In genomic region chr7:29230871-29231345, GRCh38 we compare ENCODE assay signal across 1 cellular context.
A peak's percentile ranks its signal among the peaks of the same experiment; 100 is the strongest.
TF ChIP-seq lines count a peak whose summit lies in the region.

No MANE protein-coding gene starts in this region.

TF ChIP-seq in HepG2, 621 proteins besides CTCF, POLR2A, EP300 and RAD21 (continued from another document and continues in another):
- TF ChIP-seq ZBTB34 (CRISPR knock-in tag; IDR thresholded peaks at IDR 0.05) (peak; percentile 82; the same call in 1 of the 2 replicates), KDM3A (CRISPR knock-in tag; IDR thresholded peaks at IDR 0.05; ENCODE audit: low read depth) (no peak), ZNF253 (CRISPR knock-in tag; IDR thresholded peaks at IDR 0.05; ENCODE audit: borderline replicate concordance) (no peak), THAP11 (CRISPR knock-in tag; IDR thresholded peaks at IDR 0.05) (peak; percentile 51; the same call in 1 of the 2 replicates), NFYC (CRISPR knock-in tag; IDR thresholded peaks at IDR 0.05) (no peak), CREBL2 (CRISPR knock-in tag; IDR thresholded peaks at IDR 0.05; ENCODE audit: borderline replicate concordance) (no peak), STAG1 (CRISPR knock-in tag; IDR thresholded peaks at IDR 0.05) (peak; percentile 39), ZSCAN20 (CRISPR knock-in tag; IDR thresholded peaks at IDR 0.05; ENCODE audit: borderline replicate concordance) (no peak), ZBTB46 (CRISPR knock-in tag; IDR thresholded peaks at IDR 0.05; ENCODE audit: borderline replicate concordance) (no peak), ZMAT5 (CRISPR knock-in tag; IDR thresholded peaks at IDR 0.05; ENCODE audit: borderline replicate concordance, low read depth) (no peak), ZNF17 (CRISPR knock-in tag; IDR thresholded peaks at IDR 0.05) (no peak), CEBPG (CRISPR knock-in tag; IDR thresholded peaks at IDR 0.05) (peak; percentile 90), ZBTB4 (CRISPR knock-in tag; IDR thresholded peaks at IDR 0.05; ENCODE audit: borderline replicate concordance) (no peak), TRAFD1 (CRISPR knock-in tag; IDR thresholded peaks at IDR 0.05; ENCODE audit: borderline replicate concordance) (no peak), NFIC (IDR thresholded peaks at IDR 0.05; ENCODE audit: low read length) (peak; percentile 60; the same call in 1 of the 2 replicates), NFRKB (IDR thresholded peaks at IDR 0.05) (no peak), ZNF800 (CRISPR knock-in tag; IDR thresholded peaks at IDR 0.05) (0 out of 2 replicates have a peak, but pooled peaks have one; percentile 27), TBX2 (CRISPR knock-in tag; IDR thresholded peaks at IDR 0.05; ENCODE audit: borderline replicate concordance) (peak; percentile 86), SALL1 (CRISPR knock-in tag; IDR thresholded peaks at IDR 0.05) (peak; percentile 99), SIX4 (CRISPR knock-in tag; IDR thresholded peaks at IDR 0.05) (no peak), TSC22D2 (CRISPR knock-in tag; IDR thresholded peaks at IDR 0.05; ENCODE audit: borderline replicate concordance) (no peak), PCBP1 (IDR thresholded peaks at IDR 0.05; ENCODE audit: borderline replicate concordance, low read depth, low read length) (no peak), CREB1 (IDR thresholded peaks at IDR 0.05) (no peak), CREB1 (CRISPR knock-in tag; IDR thresholded peaks at IDR 0.05) (no peak; the same call in 1 of the 2 replicates), ZBTB37 (CRISPR knock-in tag; IDR thresholded peaks at IDR 0.05) (peak; percentile 69; the same call in 1 of the 2 replicates), KDM1A (CRISPR knock-in tag; IDR thresholded peaks at IDR 0.05) (peak; percentile 61; the same call in 1 of the 2 replicates), MLXIP (CRISPR knock-in tag; IDR thresholded peaks at IDR 0.05; ENCODE audit: borderline replicate concordance) (no peak), ZNF850 (CRISPR knock-in tag; conservative IDR thresholded peaks at IDR 0.05) (no peak), ARID5B (CRISPR knock-in tag; IDR thresholded peaks at IDR 0.05) (peak; percentile 97), ISL2 (CRISPR knock-in tag; IDR thresholded peaks at IDR 0.05) (peak; percentile 84), CC2D1A (CRISPR knock-in tag; IDR thresholded peaks at IDR 0.05) (no peak), HMGXB4 (CRISPR knock-in tag; IDR thresholded peaks at IDR 0.05; ENCODE audit: borderline replicate concordance in 1 of 2, low read depth in 1 of 2) (no peak; a peak in 1 of 4 replicates), ZEB1 (IDR thresholded peaks at IDR 0.05; ENCODE audit: insufficient replicate concordance, low read depth) (peak; percentile 75), ARNT (IDR thresholded peaks at IDR 0.05) (no peak), BORCS8-MEF2B (CRISPR knock-in tag; IDR thresholded peaks at IDR 0.05) (no peak), ETV6 (CRISPR knock-in tag; conservative IDR thresholded peaks at IDR 0.05) (no peak), ZNF572 (CRISPR knock-in tag; IDR thresholded peaks at IDR 0.05) (no peak), CAMTA2 (CRISPR knock-in tag; IDR thresholded peaks at IDR 0.05; ENCODE audit: borderline replicate concordance) (no peak), MXI1 (IDR thresholded peaks at IDR 0.05; ENCODE audit: borderline replicate concordance, low read depth, low read length) (peak; percentile 9; the same call in 1 of the 3 replicates)
